In genomic region chr4:4107411-4108107, GRCh38 we compare ENCODE assay signal across 8 cellular contexts.
DNase-seq lines count a peak whose midpoint lies in the region; ATAC-seq and TF ChIP-seq lines count a peak whose summit lies in the region.
"Not testable (repeated sequence)": the region's sequence is repeated elsewhere in the genome, so short reads cannot be mapped to it uniquely, and the experiment has no call there.

No MANE protein-coding gene starts in this region.

- H3K27ac Mint-ChIP-seq in activated naive CD8-positive, alpha-beta T cell treated with anti-CD3 and anti-CD28 coated beads, Interleukin-2, amount 10 ng/mL, durations not matched to agents 7 days and 5 days: not testable (repeated sequence)

- TF ChIP-seq CTCF in AG04450 (IDR thresholded peaks at IDR 0.05; ENCODE audit: low read depth, low read length) (peak; percentile 50), GM13977 (IDR thresholded peaks at IDR 0.05; ENCODE audit: extremely low read depth, insufficient read depth, missing control alignments) (peak; percentile 97), fibroblast of villous mesenchyme (IDR thresholded peaks at IDR 0.05; ENCODE audit: insufficient read depth, low read depth, low read length) (peak; percentile 52)

- not testable (repeated sequence) for H3K27me3 ChIP-seq in AG04450 (ENCODE audit: control insufficient read depth, insufficient read depth, low read length)

- POLR2A ChIA-PET in AG04450 (lab: Yijun Ruan, JAX); activated naive CD8-positive, alpha-beta T cell treated with anti-CD3 and anti-CD28 coated beads, Interleukin-2, amount 10 ng/mL, durations not matched to agents 7 days and 5 days (lab: Charles Lee): not testable (repeated sequence)

- in situ Hi-C loops in GM13977 (cut with MboI; ENCODE audit: low pct_unique_long_range_greater_than_20kb, low sequenced_read_pairs, unreplicated experiment): not testable (repeated sequence)

- not testable (repeated sequence) for H3K9me3 Mint-ChIP-seq in activated naive CD8-positive, alpha-beta T cell treated with anti-CD3 and anti-CD28 coated beads, Interleukin-2, amount 10 ng/mL, durations not matched to agents 7 days and 5 days

- not testable (repeated sequence) for DNase-seq in AG04450 (ENCODE audit: low read depth, low spot score)
- peak; percentile 90 for DNase-seq in GM13977 (ENCODE audit: low spot score)
- peak; percentile 5 for DNase-seq in NCI-H2107 (lab: John Stamatoyannopoulos, UW)
- peak; percentile 47 for DNase-seq in UCSD-AML1 (lab: John Stamatoyannopoulos, UW; ENCODE audit: unreplicated experiment)
- DNase-seq in activated naive CD8-positive, alpha-beta T cell treated with anti-CD3 and anti-CD28 coated beads, Interleukin-2, amount 10 ng/mL, durations not matched to agents 7 days and 5 days: peak; percentile 88
- DNase-seq in fibroblast of villous mesenchyme (ENCODE audit: low read depth): peak; percentile 23
- peak; percentile 27 for DNase-seq in middle frontal gyrus (ENCODE audit: extremely low spot score, low spot score)
- peak; percentile 81 for DNase-seq in stimulated activated CD4-positive, alpha-beta T cell treated with anti-CD3 and anti-CD28 coated beads, Interleukin-4, amount 100 ng/mL, for 1 hour

- H3K36me3 Mint-ChIP-seq in activated naive CD8-positive, alpha-beta T cell treated with anti-CD3 and anti-CD28 coated beads, Interleukin-2, amount 10 ng/mL, durations not matched to agents 7 days and 5 days: not testable (repeated sequence)

- H3K9me3 ChIP-seq in AG04450 (ENCODE audit: control insufficient read depth, insufficient read depth, low read length): not testable (repeated sequence)

- CTCF ChIA-PET in AG04450 (lab: Charles Lee): interaction anchor here (1.0 kb wide), 1 partner anchor 9 kb away, joined by 4 read pairs; no protein-coding TSS in a partner anchor

- H3K4me3 ChIP-seq in AG04450 (ENCODE audit: low read depth, low read length) (peak overlapping the region; percentile 51), fibroblast of villous mesenchyme (ENCODE audit: low read depth, low read length) (peak overlapping the region; percentile 41)

- not testable (repeated sequence) for H3K27ac ChIP-seq in AG04450 (ENCODE audit: low read depth, low read length)

- H3K27me3 Mint-ChIP-seq in activated naive CD8-positive, alpha-beta T cell treated with anti-CD3 and anti-CD28 coated beads, Interleukin-2, amount 10 ng/mL, durations not matched to agents 7 days and 5 days: peaks cover 24% of the 10 kb centered on the region

- H3K4me3 Mint-ChIP-seq in activated naive CD8-positive, alpha-beta T cell treated with anti-CD3 and anti-CD28 coated beads, Interleukin-2, amount 10 ng/mL, durations not matched to agents 7 days and 5 days: peak overlapping the region; percentile 43

- not testable (repeated sequence) for H3K4me1 Mint-ChIP-seq in activated naive CD8-positive, alpha-beta T cell treated with anti-CD3 and anti-CD28 coated beads, Interleukin-2, amount 10 ng/mL, durations not matched to agents 7 days and 5 days

- ATAC-seq in activated naive CD8-positive, alpha-beta T cell treated with anti-CD3 and anti-CD28 coated beads, Interleukin-2, amount 10 ng/mL, durations not matched to agents 7 days and 5 days (ENCODE audit: low read depth): peak; percentile 96
